9 cellular contexts compared by ENCODE assay signal in the genomic region with DNA sequence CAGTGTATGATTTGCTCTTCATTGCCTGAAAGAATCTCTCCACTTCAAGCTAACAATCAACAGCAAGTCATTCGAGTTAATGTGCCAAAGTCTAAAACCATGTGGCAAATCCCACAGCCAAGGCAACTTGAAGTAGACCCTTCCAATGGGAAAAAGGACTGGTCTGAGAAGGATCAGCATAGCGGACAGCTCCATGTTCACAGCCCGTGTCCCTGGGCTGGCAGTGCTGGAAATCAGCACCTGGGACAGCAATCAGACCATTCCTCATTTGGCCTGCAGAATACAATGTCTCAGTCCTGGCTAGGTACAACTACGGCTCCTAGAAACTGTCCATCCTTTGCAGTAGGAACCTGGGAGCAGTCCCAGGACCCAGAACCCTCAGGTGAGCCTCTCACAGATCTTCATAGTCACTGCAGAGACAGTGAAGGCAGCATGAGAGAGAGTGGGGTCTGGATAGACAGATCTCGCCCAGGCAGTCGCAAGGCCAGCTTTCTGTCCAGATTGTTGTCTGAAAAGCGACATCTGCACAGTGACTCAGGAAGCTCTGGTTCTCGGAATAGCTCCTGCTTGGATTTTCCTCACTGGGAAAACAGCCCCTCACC. TPM values are rescaled to one million over a fixed set of nuclear protein-coding genes. Genes with fewer than 3 reads are reported as not detected.
DNase-seq lines count a peak whose midpoint lies in the region; ATAC-seq and TF ChIP-seq lines count a peak whose summit lies in the region.
"Had no signal": no experiment of that assay in that cellular context is flagged by ENCODE, and none has a peak within 500 bp of the region (broad histone marks: within the 10 kb centered on the region; RNA-seq: fewer than 3 reads in every experiment).

No MANE protein-coding gene starts in this region.

- no peak overlapping the region for H3K27ac Mint-ChIP-seq in GM23338
- H3K27ac Mint-ChIP-seq: activated CD4-positive, alpha-beta memory T cell treated with anti-CD3 and anti-CD28 coated beads, Interleukin-2, amount 10 ng/mL, durations not matched to agents 7 days and 5 days had no signal

- H3K36me3 ChIP-seq in GM23338 (ENCODE audit: insufficient read depth) (no peaks in the 10 kb centered on the region), NT2/D1 (ENCODE audit: insufficient read depth, insufficient read length, low read length) (no peaks in the 10 kb centered on the region), neural cell (ENCODE audit: insufficient read depth, low read length) (no peaks in the 10 kb centered on the region)

- no peaks in the 10 kb centered on the region for H4K20me1 ChIP-seq in GM23338 (replicated peaks; ENCODE audit: insufficient read depth)
- no peaks in the 10 kb centered on the region for H4K20me1 ChIP-seq in neural cell (ENCODE audit: insufficient read depth)

- no peak for TF ChIP-seq RAD21 in neural cell (conservative IDR thresholded peaks at IDR 0.05)

- H3K27me3 Mint-ChIP-seq in GM23338 (ENCODE audit: insufficient read depth, low read depth, poor library complexity): peaks cover 13% of the 10 kb centered on the region

- H2AFZ ChIP-seq in GM23338: no peak overlapping the region
- no peak overlapping the region for H2AFZ ChIP-seq in neural cell (ENCODE audit: low read depth, low read length)

- H3K27ac ChIP-seq in GM23338 (ENCODE audit: low read depth) (no peak overlapping the region), neural cell (ENCODE audit: low read length) (no peak overlapping the region)

- peaks cover 29% of the 10 kb centered on the region for H3K4me1 Mint-ChIP-seq in GM23338

- H3K27me3 ChIP-seq in GM23338 (ENCODE audit: insufficient read depth) (0 out of 2 replicates have a peak, but pooled peaks cover 6% of the 10 kb centered on the region), NT2/D1 (ENCODE audit: insufficient read depth, insufficient read length) (peaks cover 5% of the 10 kb centered on the region), neural cell (ENCODE audit: insufficient read depth, low read depth, low read length) (peaks cover 3% of the 10 kb centered on the region)

- TF ChIP-seq CTCF in GM23338 (conservative IDR thresholded peaks at IDR 0.05; ENCODE audit: low read depth in 2 of 2) (no peak), neural cell (IDR thresholded peaks at IDR 0.05; ENCODE audit: poor library complexity, severe bottlenecking) (no peak)

- no peak overlapping the region for H3K4me3 ChIP-seq in GM23338
- H3K4me3 ChIP-seq in NT2/D1 (ENCODE audit: insufficient read length, low read depth): no peak overlapping the region
- no peak overlapping the region for H3K4me3 ChIP-seq in neural cell (ENCODE audit: low read length)

- H3K9me3 Mint-ChIP-seq in GM23338: no peaks in the 10 kb centered on the region
- H3K9me3 Mint-ChIP-seq: activated CD4-positive, alpha-beta memory T cell treated with anti-CD3 and anti-CD28 coated beads, Interleukin-2, amount 10 ng/mL, durations not matched to agents 7 days and 5 days had no signal

- H3K9ac ChIP-seq in NT2/D1 (ENCODE audit: insufficient read length, low read depth): no peak overlapping the region
- no peak overlapping the region for H3K9ac ChIP-seq in neural cell (ENCODE audit: low read length)

- H3K4me2 ChIP-seq in GM23338: no peak overlapping the region
- no peak overlapping the region for H3K4me2 ChIP-seq in neural cell (ENCODE audit: low read length)

- H3K36me3 Mint-ChIP-seq in GM23338 (ENCODE audit: low read depth): no peaks in the 10 kb centered on the region; the same call in 2 of the 3 replicates

- no peaks in the 10 kb centered on the region; the same call in 1 of the 2 replicates for H3K9me2 ChIP-seq in GM23338 (ENCODE audit: insufficient read depth)
- no peaks in the 10 kb centered on the region for H3K9me2 ChIP-seq in neural cell (ENCODE audit: insufficient read depth, low read length)

- H3F3A ChIP-seq in GM23338 (replicated peaks; ENCODE audit: low read depth): no peaks in the 10 kb centered on the region
- H3F3A ChIP-seq in neural cell (ENCODE audit: insufficient read depth, low read length, poor library complexity, severe bottlenecking): no peaks in the 10 kb centered on the region

- no peak overlapping the region for H3K4me3 Mint-ChIP-seq in GM23338
- H3K4me3 Mint-ChIP-seq: activated CD4-positive, alpha-beta memory T cell treated with anti-CD3 and anti-CD28 coated beads, Interleukin-2, amount 10 ng/mL, durations not matched to agents 7 days and 5 days had no signal

- H3K9me3 ChIP-seq in NT2/D1 (ENCODE audit: insufficient read depth, low read length) (no peaks in the 10 kb centered on the region), neural cell (ENCODE audit: low read length) (no peaks in the 10 kb centered on the region)

- no peaks in the 10 kb centered on the region for H3K79me2 ChIP-seq in GM23338 (replicated peaks; ENCODE audit: insufficient read depth)
- H3K79me2 ChIP-seq in neural cell (replicated peaks; ENCODE audit: insufficient read depth, low read length): no peaks in the 10 kb centered on the region

- H3K4me1 ChIP-seq in GM23338 (ENCODE audit: insufficient read depth) (peaks cover 34% of the 10 kb centered on the region), NT2/D1 (ENCODE audit: insufficient read depth, insufficient read length) (no peaks in the 10 kb centered on the region)

- DNase-seq in GM23338 (ENCODE audit: low spot score) (peak; percentile 84), NT2/D1 (ENCODE audit: low read depth, low spot score) (peak; percentile 42), NCI-H2171 treated with DMSO at 0.1 percent for 48 hours (lab: John Stamatoyannopoulos, UW) (no peak), NCI-H187 (lab: John Stamatoyannopoulos, UW) (no peak)
- DNase-seq: activated CD4-positive, alpha-beta memory T cell treated with anti-CD3 and anti-CD28 coated beads, Interleukin-2, amount 10 ng/mL, durations not matched to agents 7 days and 5 days had no signal

- no peak for TF ChIP-seq EP300 in neural cell (conservative IDR thresholded peaks at IDR 0.05; ENCODE audit: poor library complexity, severe bottlenecking)

- ATAC-seq in GM23338: peak; percentile 95
- ATAC-seq in esophagus mucosa: peak; percentile 43
- ATAC-seq in GM21786 (IDR thresholded peaks at IDR 0.05; ENCODE audit: unreplicated experiment): no peak
- no peak for ATAC-seq in GM19397 (IDR thresholded peaks at IDR 0.05; ENCODE audit: unreplicated experiment)

TF ChIP-seq in GM23338, 12 proteins besides CTCF, POLR2A, EP300 and RAD21 (continues in another document):
- no peak for TF ChIP-seq ETS1 (IDR thresholded peaks at IDR 0.05)

TF ChIP-seq in neural cell, 6 proteins besides CTCF, POLR2A, EP300 and RAD21:
- no peak for TF ChIP-seq SMC3 (conservative IDR thresholded peaks at IDR 0.05; ENCODE audit: poor library complexity)
- no peak for TF ChIP-seq TAF1 (IDR thresholded peaks at IDR 0.05; ENCODE audit: low read depth)
- TF ChIP-seq POLR2AphosphoS5 (IDR thresholded peaks at IDR 0.05): no peak
- TF ChIP-seq EZH2 (IDR thresholded peaks at IDR 0.05; ENCODE audit: borderline replicate concordance, insufficient read depth, low read length, poor library complexity, severe bottlenecking): no peak
- peak; percentile 60 for TF ChIP-seq REST (IDR thresholded peaks at IDR 0.05; ENCODE audit: borderline replicate concordance)
- TF ChIP-seq MXI1 (conservative IDR thresholded peaks at IDR 0.05; ENCODE audit: poor library complexity, severe bottlenecking): no peak

RNA-seq across cellular contexts. Expression of gene GJA10, which starts 1.1 kb away (rescaled TPM):
- total RNA-seq in GM23338 (2014; rRNA removed; shearing (Covaris generic)): not detected in 2 replicates
- polyA plus RNA-seq in GM23338 (2016; fragmentation: Nextera tagmentation; extraction: Ambion mirVana): not detected in 2 replicates
- total RNA-seq in esophagus mucosa: not detected
- not detected in 2 replicates for polyA plus RNA-seq in neural cell
- polyA minus RNA-seq in neural cell: 0.49 TPM in 1 of 2 replicates, not detected in the other

Comparison
In these comparisons a context has a peak if more than half of its experiments do, and no peak if none do; other contexts are left out.
1. ATAC-seq: peak in GM23338 (single experiment) and esophagus mucosa (single experiment); none in GM21786 (single experiment) and GM19397 (single experiment).
2. DNase-seq: peak in GM23338 (single experiment) and NT2/D1 (single experiment); none in NCI-H2171 treated with DMSO at 0.1 percent for 48 hours (single experiment) and NCI-H187 (0 of 2).